Comparison of ENCODE assay signal across 8 cellular contexts in the genomic region with DNA sequence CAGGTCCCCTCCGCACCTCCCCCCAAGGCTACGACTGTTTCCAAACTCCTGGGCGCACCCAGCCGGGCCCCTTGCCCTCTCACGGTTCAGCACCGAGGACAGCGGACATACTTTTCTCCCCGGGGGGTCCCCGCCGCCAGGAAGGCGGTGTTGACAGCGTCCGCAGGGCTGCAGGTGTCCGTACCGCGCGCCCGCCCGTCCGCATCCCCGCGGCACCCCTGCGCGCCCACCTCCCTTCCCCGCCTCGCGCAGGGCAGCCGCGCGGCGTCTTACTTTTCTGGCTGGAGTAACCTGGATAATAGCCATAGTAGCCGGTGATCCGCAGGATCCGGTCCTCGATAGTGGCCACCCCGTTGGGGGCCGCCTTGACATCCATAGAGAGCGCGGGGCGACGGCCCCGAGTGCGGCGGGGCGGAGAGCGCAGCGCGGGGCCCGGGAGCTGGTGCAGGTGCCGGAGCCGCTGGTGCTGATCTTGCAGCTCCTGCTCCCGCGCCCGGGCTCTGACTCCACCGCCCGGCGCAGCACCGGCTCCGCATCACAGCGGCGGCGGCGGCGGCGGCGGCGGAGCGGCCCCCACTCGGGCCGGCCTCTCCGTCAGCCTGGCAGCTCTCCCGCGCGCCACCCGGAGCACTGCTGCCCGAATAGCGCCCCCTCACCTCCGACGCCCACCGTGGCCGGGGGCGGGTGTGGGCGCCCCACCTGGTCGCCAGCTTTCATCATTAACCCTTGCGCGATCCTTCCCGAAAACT. TPM values are rescaled to one million over a fixed set of nuclear protein-coding genes. Genes with fewer than 3 reads are reported as not detected.
DNase-seq lines count a peak whose midpoint lies in the region; ATAC-seq and TF ChIP-seq lines count a peak whose summit lies in the region.

Gene SLC35F4, minus strand, starts transcription at position 643 of the 749 bp plus-strand sequence.

- H3K4me1 Mint-ChIP-seq in Calu3 (ENCODE audit: low read depth, unreplicated experiment) (peaks cover 9% of the 10 kb centered on the region), nephron progenitor cell (no peaks in the 10 kb centered on the region)

- peaks cover 15% of the 10 kb centered on the region for H3K4me1 ChIP-seq in endocrine pancreas (ENCODE audit: control insufficient read depth, insufficient read depth, low read length)

- TF ChIP-seq CTCF in Calu3 (IDR thresholded peaks at IDR 0.05; ENCODE audit: unreplicated experiment), result no peak
- no peak for TF ChIP-seq CTCF in nephron progenitor cell (IDR thresholded peaks at IDR 0.05)

- no peaks in the 10 kb centered on the region for H3K9me3 ChIP-seq in endocrine pancreas (ENCODE audit: control insufficient read depth, low read length)

- BruUV-seq in Calu3 (replicated peaks; lab: Mats Ljungman, UMichigan), result no TSS peak

- TF ChIP-seq RAD21 in Ishikawa (IDR thresholded peaks at IDR 0.05; ENCODE audit: low read depth), result no peak

- CTCF ChIA-PET in Calu3 (lab: Charles Lee), result no interaction called here

- TF ChIP-seq EP300 in Ishikawa (IDR thresholded peaks at IDR 0.05; ENCODE audit: borderline replicate concordance), result no peak

- DNase-seq in Calu3 (peak; percentile 27), nephron progenitor cell (peak; percentile 88)
- DNase-seq in activated CD8-positive, alpha-beta memory T cell treated with anti-CD3 and anti-CD28 coated beads for 24 hours, result no peak
- DNase-seq in activated CD4-positive, CD25-positive, alpha-beta regulatory T cell treated with anti-CD3 and anti-CD28 coated beads, Interleukin-2, amount 50 U/mL, for 72 hours, result no peak

- H3K9me3 Mint-ChIP-seq in Calu3 (ENCODE audit: low read depth, unreplicated experiment), result no peaks in the 10 kb centered on the region
- H3K9me3 Mint-ChIP-seq in nephron progenitor cell, result no peaks in the 10 kb centered on the region

- peak within 1 kb of the TSS; percentile 73 for H3K9ac ChIP-seq in endocrine pancreas (ENCODE audit: control insufficient read depth, insufficient read depth, low read length)

- peak within 1 kb of the TSS; percentile 73 for H3K4me3 ChIP-seq in endocrine pancreas (ENCODE audit: control insufficient read depth, insufficient read depth, low read length)

- intact Hi-C loops in Calu3 (cut with micrococcal nuclease; ENCODE audit: unreplicated experiment), result no loop called here

- H3K27me3 ChIP-seq in endocrine pancreas (ENCODE audit: control insufficient read depth, insufficient read depth, low read length), result no peaks in the 10 kb centered on the region

- no peak for ATAC-seq in GM18502 (IDR thresholded peaks at IDR 0.05; ENCODE audit: poor library complexity, unreplicated experiment)
- ATAC-seq in GM21825 (IDR thresholded peaks at IDR 0.05; ENCODE audit: unreplicated experiment), result no peak

- no peaks in the 10 kb centered on the region for H3K36me3 Mint-ChIP-seq in Calu3 (ENCODE audit: insufficient read depth, unreplicated experiment)
- no peaks in the 10 kb centered on the region for H3K36me3 Mint-ChIP-seq in nephron progenitor cell (ENCODE audit: low read depth)

- H3K27ac Mint-ChIP-seq in Calu3 (ENCODE audit: unreplicated experiment) (no peak within 1 kb of the TSS), nephron progenitor cell (no peak within 1 kb of the TSS)

- H3K27me3 Mint-ChIP-seq in Calu3 (ENCODE audit: unreplicated experiment) (peaks cover 12% of the 10 kb centered on the region), nephron progenitor cell (ENCODE audit: low read depth, poor library complexity) (peaks cover 36% of the 10 kb centered on the region)

- no peaks in the 10 kb centered on the region for H3K36me3 ChIP-seq in endocrine pancreas (ENCODE audit: control insufficient read depth, insufficient read depth, low read length)

- H3K4me3 Mint-ChIP-seq in Calu3 (ENCODE audit: low read depth, unreplicated experiment) (no peak within 1 kb of the TSS), nephron progenitor cell (peak within 1 kb of the TSS; percentile 62)

TF ChIP-seq in Ishikawa, 13 proteins besides CTCF, POLR2A, EP300 and RAD21:
- peak; percentile 95 for TF ChIP-seq REST (IDR thresholded peaks at IDR 0.05; ENCODE audit: low read depth)
- TF ChIP-seq TAF1 (IDR thresholded peaks at IDR 0.05; ENCODE audit: low read depth), result no peak
- TF ChIP-seq ZBTB7A (IDR thresholded peaks at IDR 0.05; ENCODE audit: low read depth), result no peak
- TF ChIP-seq TCF12 (IDR thresholded peaks at IDR 0.05; ENCODE audit: low read depth), result 0 out of 2 replicates have a peak, but pooled peaks have one; percentile 21
- no peak for TF ChIP-seq YY1 (IDR thresholded peaks at IDR 0.05; ENCODE audit: low read depth)
- peak; percentile 76 for TF ChIP-seq TEAD4 (IDR thresholded peaks at IDR 0.05)
- no peak for TF ChIP-seq NFIC (IDR thresholded peaks at IDR 0.05)
- TF ChIP-seq EGR1 (IDR thresholded peaks at IDR 0.05), result no peak
- TF ChIP-seq USF1 (IDR thresholded peaks at IDR 0.05), result no peak
- TF ChIP-seq, protein P1, sequence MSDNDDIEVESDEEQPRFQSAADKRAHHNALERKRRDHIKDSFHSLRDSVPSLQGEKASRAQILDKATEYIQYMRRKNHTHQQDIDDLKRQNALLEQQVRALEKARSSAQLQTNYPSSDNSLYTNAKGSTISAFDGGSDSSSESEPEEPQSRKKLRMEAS (IDR thresholded peaks at IDR 0.05), result no peak; the same call in 1 of the 2 replicates
- no peak for TF ChIP-seq FOXM1 (IDR thresholded peaks at IDR 0.05; ENCODE audit: borderline replicate concordance, low read depth)
- no peak for TF ChIP-seq CREB1 (IDR thresholded peaks at IDR 0.05; ENCODE audit: low read depth)
- no peak for TF ChIP-seq CEBPB (IDR thresholded peaks at IDR 0.05)

RNA-seq across cellular contexts. Expression of gene SLC35F4, which starts in this region (rescaled TPM):
- not detected in 2 replicates for total RNA-seq in Calu3 (2022)

Comparison
In these comparisons a context has a peak if more than half of its experiments do, and no peak if none do; other contexts are left out.
1. Peak in DNase-seq in Calu3; RNA of the gene not detected or under 1 TPM.